8 cellular contexts compared by ENCODE assay signal in genomic region chr15:34584321-34584668, GRCh38. TPM values are rescaled to one million over a fixed set of nuclear protein-coding genes. Genes with fewer than 3 reads are reported as not detected.
A peak's percentile ranks its signal among the peaks of the same experiment; 100 is the strongest.
DNase-seq lines count a peak whose midpoint lies in the region; ATAC-seq and TF ChIP-seq lines count a peak whose summit lies in the region.

No MANE protein-coding gene starts in this region.

- H3K4me1 ChIP-seq in OCI-LY7 (ENCODE audit: insufficient read depth, low read length, poor library complexity, severe bottlenecking) (peaks cover 14% of the 10 kb centered on the region), esophagus squamous epithelium (peaks cover 13 to 37% (median 19%) of the 10 kb centered on the region in 3 donors)

- peak overlapping the region; percentile 90 for H3K4me2 ChIP-seq in OCI-LY7 (ENCODE audit: low read length)

- no TSS peak for BruUV-seq in OCI-LY7 (replicated peaks; lab: Mats Ljungman, UMichigan)

- CTCF ChIA-PET in OCI-LY7 (lab: Charles Lee; ENCODE audit: unreplicated experiment): no interaction called here

- 0 out of 2 replicates have a peak, but pooled peaks cover 3% of the 10 kb centered on the region for H4K20me1 ChIP-seq in OCI-LY7 (ENCODE audit: insufficient read depth, low read length)

- no peak for ATAC-seq in HG02678 (IDR thresholded peaks at IDR 0.05; ENCODE audit: unreplicated experiment)

- intact Hi-C loops in OCI-LY7 (cut with micrococcal nuclease; ENCODE audit: unreplicated experiment) (loop anchor here (10.0 kb wide), 1 partner anchor 59 kb away; no protein-coding TSS in a partner anchor), esophagus squamous epithelium (cut with DNase I) (no loop called here)

- H3K9me2 ChIP-seq in OCI-LY7 (ENCODE audit: insufficient read depth, low read length): no peaks in the 10 kb centered on the region

- no peak for TF ChIP-seq POLR2A in esophagus squamous epithelium (IDR thresholded peaks at IDR 0.05)

- H3K36me3 ChIP-seq in OCI-LY7 (ENCODE audit: insufficient read depth, low read length): no peaks in the 10 kb centered on the region
- no peaks in the 10 kb centered on the region for H3K36me3 ChIP-seq in esophagus squamous epithelium

- peak overlapping the region; percentile 96 for H2AFZ ChIP-seq in OCI-LY7 (ENCODE audit: low read length)

- DNase-seq in GM12864 (ENCODE audit: low read depth) (no peak), OCI-LY7 (ENCODE audit: low spot score) (peak; percentile 6), esophagus squamous epithelium (lab: John Stamatoyannopoulos, UW) (no peak), retinal pigment epithelial cell (ENCODE audit: low read depth) (no peak), NCI-H2029 treated with DMSO at 0.1 percent for 48 hours (lab: John Stamatoyannopoulos, UW) (no peak), NCI-H1105 treated with DMSO at 0.1 percent for 48 hours (lab: John Stamatoyannopoulos, UW) (no peak), CD1c-positive myeloid dendritic cell (ENCODE audit: extremely low spot score) (no peak)

- peak overlapping the region; percentile 86 for H3K4me3 ChIP-seq in GM12864 (ENCODE audit: low read depth, low read length)
- H3K4me3 ChIP-seq in OCI-LY7 (ENCODE audit: low read depth, low read length, poor library complexity, severe bottlenecking): peak overlapping the region; percentile 95
- H3K4me3 ChIP-seq in esophagus squamous epithelium: peak overlapping the region; percentile 58 to 90 (median 84)
- peak overlapping the region; percentile 70 for H3K4me3 ChIP-seq in retinal pigment epithelial cell (ENCODE audit: low read length)

- TF ChIP-seq CTCF in GM12864 (IDR thresholded peaks at IDR 0.05; ENCODE audit: low read depth, low read length, missing control alignments) (no peak), OCI-LY7 (conservative IDR thresholded peaks at IDR 0.05; ENCODE audit: low read length) (no peak), esophagus squamous epithelium (IDR thresholded peaks at IDR 0.05) (no peak), retinal pigment epithelial cell (conservative IDR thresholded peaks at IDR 0.05; ENCODE audit: low read depth, low read length) (no peak)

- peaks cover 17% of the 10 kb centered on the region; the same call in 1 of the 2 replicates for H3K79me2 ChIP-seq in OCI-LY7 (ENCODE audit: insufficient read depth, low read depth, low read length)

- H3K27ac ChIP-seq in OCI-LY7 (ENCODE audit: low read depth, low read length, poor library complexity, severe bottlenecking): no peak overlapping the region
- no peak overlapping the region for H3K27ac ChIP-seq in esophagus squamous epithelium

- H3K9me3 ChIP-seq in OCI-LY7 (ENCODE audit: low read length): no peaks in the 10 kb centered on the region
- H3K9me3 ChIP-seq in esophagus squamous epithelium: no peaks in the 10 kb centered on the region

- peaks cover 0 to 15% (median 0%) of the 10 kb centered on the region in 4 donors for H3K27me3 ChIP-seq in esophagus squamous epithelium

- 65% methylated on average over 13 of the region's 13 CpGs; no CpG with 5 or more reads in 1 of the 2 donors for WGBS in esophagus squamous epithelium, 2 donors

- POLR2A ChIA-PET in OCI-LY7 (lab: Charles Lee): interaction anchor here (1.5 kb wide), 1 partner anchor 245 kb away, joined by 4 read pairs; no protein-coding TSS in a partner anchor

RNA-seq across cellular contexts. Expression of gene GOLGA8B, which starts 0.8 kb away (rescaled TPM):
- total RNA-seq in OCI-LY7 (2014; rRNA removed; shearing (Covaris generic)): 71.7 and 91.3 TPM in 2 replicates
- 125 and 136 TPM in 2 replicates for total RNA-seq in OCI-LY7 (2022)
- 100 to 1,000 TPM in 1 of 4 donors, 10 to 100 TPM in 2, 1 to 10 TPM in 1; 3.4 to 105 (median 33.7) TPM for total RNA-seq in esophagus squamous epithelium
